ENCODE assay signal across 7 cellular contexts in the genomic region with DNA sequence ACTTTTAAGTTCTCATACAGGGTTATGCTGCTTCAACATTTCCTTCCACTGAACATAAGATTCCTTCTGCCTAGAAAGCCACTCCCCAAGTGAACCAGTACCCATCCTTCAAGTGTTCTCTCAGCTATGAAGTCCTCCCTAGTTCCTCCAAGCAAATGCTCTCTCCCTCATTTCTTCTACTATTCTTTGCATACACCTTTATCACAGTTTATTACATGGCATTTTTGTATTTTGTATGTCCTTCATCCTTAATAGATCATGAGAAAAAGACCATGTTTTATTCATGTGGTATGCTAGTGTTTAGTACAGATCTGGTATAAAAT. TPM values are rescaled to one million over a fixed set of nuclear protein-coding genes. Genes with fewer than 3 reads are reported as not detected.
DNase-seq lines count a peak whose midpoint lies in the region; ATAC-seq, FAIRE-seq and TF ChIP-seq lines count a peak whose summit lies in the region.

No MANE protein-coding gene starts in this region.

- no peaks in the 10 kb centered on the region for H4K20me1 ChIP-seq in endothelial cell of umbilical vein (replicated peaks; ENCODE audit: control insufficient read depth, extremely low read depth, insufficient read depth, low read length)

- H3K36me3 ChIP-seq in endothelial cell of umbilical vein (ENCODE audit: control insufficient read depth in 2 of 2, extremely low read depth in 1 of 2, insufficient read depth in 2 of 2, low read length in 2 of 2) (no peaks in the 10 kb centered on the region), body of pancreas (replicated peaks in 1 of 2; ENCODE audit: insufficient read depth in 1 of 2, low read depth in 2 of 2) (no peaks in the 10 kb centered on the region)

- H3K27me3 ChIP-seq in endothelial cell of umbilical vein (ENCODE audit: control insufficient read depth in 2 of 2, insufficient read depth in 2 of 2, low read length in 2 of 2) (no peaks in the 10 kb centered on the region), body of pancreas (no peaks in the 10 kb centered on the region)

- TF ChIP-seq CTCF in GM12864 (IDR thresholded peaks at IDR 0.05; ENCODE audit: low read depth, low read length, missing control alignments) (no peak), endothelial cell of umbilical vein (IDR thresholded peaks at IDR 0.05; ENCODE audit: extremely low read depth in 1 of 2, insufficient read depth in 1 of 2, low read depth in 1 of 2, low read length in 2 of 2) (no peak), retinal pigment epithelial cell (conservative IDR thresholded peaks at IDR 0.05; ENCODE audit: low read depth, low read length) (no peak), body of pancreas (IDR thresholded peaks at IDR 0.05) (no peak)

- peaks cover 14% of the 10 kb centered on the region for H3K4me1 ChIP-seq in endothelial cell of umbilical vein (ENCODE audit: control insufficient read depth, extremely low read depth, insufficient read depth, low read length)
- H3K4me1 ChIP-seq in body of pancreas, result peaks cover 30% of the 10 kb centered on the region

- CTCF ChIA-PET in endothelial cell of umbilical vein (lab: Charles Lee), result interaction anchor here (1.0 to 1.3 kb wide), 2 partner anchors 23 to 50 kb away, joined by 3 read pairs; no protein-coding TSS in a partner anchor

- H3K27ac ChIP-seq in endothelial cell of umbilical vein (ENCODE audit: insufficient read depth, low read depth, low read length) (no peak overlapping the region), body of pancreas (peak overlapping the region in 1 of 4 donors; percentile 99)

- POLR2A ChIA-PET in endothelial cell of umbilical vein (lab: Charles Lee), result interaction anchor here (0.6 kb wide), 1 partner anchor 37 kb away, joined by 3 read pairs; no protein-coding TSS in a partner anchor

- H3K79me2 ChIP-seq in endothelial cell of umbilical vein (ENCODE audit: control insufficient read depth, insufficient read depth, low read length), result peaks cover 60% of the 10 kb centered on the region

- peak overlapping the region; percentile 88 for H3K9ac ChIP-seq in endothelial cell of umbilical vein (replicated peaks; ENCODE audit: extremely low read depth, insufficient read depth, low read length)

- peak; percentile 55 for FAIRE-seq in endothelial cell of umbilical vein (lab: Jason Lieb, UNC)

- BruUV-seq in endothelial cell of umbilical vein (replicated peaks; lab: Mats Ljungman, UMichigan), result no TSS peak

- intact Hi-C loops in endothelial cell of umbilical vein (cut with micrococcal nuclease) (no loop called here), body of pancreas (cut with DNase I) (no loop called here)

- ATAC-seq in body of pancreas (no peak), GM19395 (IDR thresholded peaks at IDR 0.05; ENCODE audit: unreplicated experiment) (no peak)

- dilution Hi-C loops in endothelial cell of umbilical vein (cut with MboI; ENCODE audit: extremely low pct_ligation_motif_present, low sequenced_read_pairs), result no loop called here

- H3K9me1 ChIP-seq in endothelial cell of umbilical vein (replicated peaks; ENCODE audit: control insufficient read depth, extremely low read depth, insufficient read depth, low read length), result no peaks in the 10 kb centered on the region

- H3K4me2 ChIP-seq in endothelial cell of umbilical vein (ENCODE audit: insufficient read depth, low read length), result peak overlapping the region; percentile 92

- H3K9me3 ChIP-seq in endothelial cell of umbilical vein (replicated peaks; ENCODE audit: control insufficient read depth, insufficient read depth, low read length) (no peaks in the 10 kb centered on the region), body of pancreas (no peaks in the 10 kb centered on the region)

- H3K4me3 ChIP-seq in GM12864 (ENCODE audit: low read depth, low read length) (peak overlapping the region; percentile 46), endothelial cell of umbilical vein (replicated peaks in 1 of 3; ENCODE audit: insufficient read depth in 1 of 3, low read depth in 1 of 3, low read length in 3 of 3) (peak overlapping the region in 1 of 3 experiments; percentile 97), retinal pigment epithelial cell (ENCODE audit: low read length) (peak overlapping the region; percentile 8), body of pancreas (no peak overlapping the region)

- H2AFZ ChIP-seq in endothelial cell of umbilical vein (ENCODE audit: low read depth, low read length), result no peak overlapping the region

- no peak for TF ChIP-seq POLR2A in endothelial cell of umbilical vein (IDR thresholded peaks at IDR 0.05; ENCODE audit: low read depth, low read length)
- TF ChIP-seq POLR2A in body of pancreas (IDR thresholded peaks at IDR 0.05), result no peak

- DNase-seq in GM12864 (ENCODE audit: low read depth), result no peak
- DNase-seq in NAMALWA (ENCODE audit: low spot score), result peak; percentile 72
- peak; percentile 15 for DNase-seq in endothelial cell of umbilical vein (ENCODE audit: low read depth, low spot score)
- no peak for DNase-seq in retinal pigment epithelial cell (ENCODE audit: low read depth)
- no peak for DNase-seq in body of pancreas
- no peak for DNase-seq in stimulated activated naive CD4-positive, alpha-beta T cell treated with Interleukin-2 at 50 U/mL for 16 hours (lab: John Stamatoyannopoulos, UW)

TF ChIP-seq in endothelial cell of umbilical vein, 7 proteins besides CTCF, POLR2A, EP300 and RAD21:
- TF ChIP-seq JUN (IDR thresholded peaks at IDR 0.05; ENCODE audit: borderline replicate concordance, insufficient read depth, insufficient read length, low read depth) (no peak), FOS (IDR thresholded peaks at IDR 0.05; ENCODE audit: borderline replicate concordance, insufficient read depth, low read length) (no peak), POLR2AphosphoS5 (IDR thresholded peaks at IDR 0.05; ENCODE audit: insufficient read depth, low read depth, low read length) (no peak), MYC (IDR thresholded peaks at IDR 0.05; ENCODE audit: low read depth, low read length) (no peak), GATA2 (IDR thresholded peaks at IDR 0.05; ENCODE audit: insufficient read depth, insufficient read length, low read depth, low read length) (no peak), EZH2 (IDR thresholded peaks at IDR 0.05; ENCODE audit: borderline replicate concordance, low read depth, low read length, severe bottlenecking) (no peak)
- TF ChIP-seq, protein P1, sequence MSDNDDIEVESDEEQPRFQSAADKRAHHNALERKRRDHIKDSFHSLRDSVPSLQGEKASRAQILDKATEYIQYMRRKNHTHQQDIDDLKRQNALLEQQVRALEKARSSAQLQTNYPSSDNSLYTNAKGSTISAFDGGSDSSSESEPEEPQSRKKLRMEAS (IDR thresholded peaks at IDR 0.05; ENCODE audit: insufficient read depth, insufficient read length), result no peak
TF ChIP-seq in endothelial cell of umbilical vein: peak in this region for 0.

RNA-seq across cellular contexts. Expression of gene SYPL1, which starts 1.9 kb away (rescaled TPM):
- 66.6 and 67.1 TPM in 2 replicates for total RNA-seq in endothelial cell of umbilical vein
- 51.2 and 59.8 TPM in 2 replicates for polyA plus RNA-seq in endothelial cell of umbilical vein
- 50.5 and 51.5 TPM in 2 replicates for polyA plus RNA-seq in endothelial cell of umbilical vein (2011; cell fraction: cytosol; rRNA removed)
- 19.3 and 27.3 TPM in 2 replicates for polyA plus RNA-seq in endothelial cell of umbilical vein (2011; cell fraction: nucleus; rRNA removed)
- 57.2 and 78.4 TPM in 2 replicates for polyA plus RNA-seq in endothelial cell of umbilical vein (2012)
- 65.1 and 75.2 TPM in 2 replicates for polyA minus RNA-seq in endothelial cell of umbilical vein
- polyA minus RNA-seq in endothelial cell of umbilical vein (2011; cell fraction: cytosol; rRNA and poly(A)+ RNA removed), result 17.4 TPM
- 17.0 and 28.4 TPM in 2 replicates for polyA minus RNA-seq in endothelial cell of umbilical vein (2011; cell fraction: nucleus; rRNA and poly(A)+ RNA removed)
- 10 to 100 TPM; 35.6 to 44.1 TPM for total RNA-seq in body of pancreas

Comparison
In these comparisons a context has a peak if more than half of its experiments do, and no peak if none do; other contexts are left out.
1. DNase-seq: peak in NAMALWA (single experiment) and endothelial cell of umbilical vein (single experiment); none in GM12864 (single experiment), retinal pigment epithelial cell (single experiment), body of pancreas (0 of 4) and stimulated activated naive CD4-positive, alpha-beta T cell treated with Interleukin-2 at 50 U/mL for 16 hours (single experiment).
2. H3K4me3 ChIP-seq: peak in GM12864 (single experiment) and retinal pigment epithelial cell (single experiment); none in body of pancreas (0 of 2).